In genomic region chr4:40992472-40993298, GRCh38 we compare ENCODE assay signal across 8 cellular contexts.
DNase-seq lines count a peak whose midpoint lies in the region; ATAC-seq and TF ChIP-seq lines count a peak whose summit lies in the region.

No MANE protein-coding gene starts in this region.

- H3K27ac ChIP-seq in gastroesophageal sphincter: no peak overlapping the region

- H3K4me3 Mint-ChIP-seq in activated CD8-positive, alpha-beta T cell treated with anti-CD3 and anti-CD28 coated beads, Interleukin-2, amount 10 ng/mL, durations not matched to agents 7 days and 5 days: no peak overlapping the region

- POLR2A ChIA-PET in activated CD8-positive, alpha-beta T cell treated with anti-CD3 and anti-CD28 coated beads, Interleukin-2, amount 10 ng/mL, durations not matched to agents 7 days and 5 days (lab: Charles Lee): no interaction called here

- H3K4me1 Mint-ChIP-seq in activated CD8-positive, alpha-beta T cell treated with anti-CD3 and anti-CD28 coated beads, Interleukin-2, amount 10 ng/mL, durations not matched to agents 7 days and 5 days (ENCODE audit: low read depth): peaks cover 3% of the 10 kb centered on the region

- H3K4me1 ChIP-seq in gastroesophageal sphincter: peaks cover 0 to 9% (median 0%) of the 10 kb centered on the region in 3 donors

- no peak overlapping the region for H3K27ac Mint-ChIP-seq in activated CD8-positive, alpha-beta T cell treated with anti-CD3 and anti-CD28 coated beads, Interleukin-2, amount 10 ng/mL, durations not matched to agents 7 days and 5 days

- TF ChIP-seq POLR2A in gastroesophageal sphincter (IDR thresholded peaks at IDR 0.05): no peak

- no peaks in the 10 kb centered on the region for H3K36me3 Mint-ChIP-seq in activated CD8-positive, alpha-beta T cell treated with anti-CD3 and anti-CD28 coated beads, Interleukin-2, amount 10 ng/mL, durations not matched to agents 7 days and 5 days (ENCODE audit: low read depth)

- H3K27me3 ChIP-seq in gastroesophageal sphincter: no peaks in the 10 kb centered on the region

- DNase-seq in Caki2 (ENCODE audit: low read depth) (peak; percentile 39), non-pigmented ciliary epithelial cell (ENCODE audit: low read depth) (peak; percentile 60), NCI-H1417 treated with DMSO at 0.1 percent for 48 hours (lab: John Stamatoyannopoulos, UW) (no peak)
- peak; percentile 22 for DNase-seq in activated CD8-positive, alpha-beta T cell treated with anti-CD3 and anti-CD28 coated beads, Interleukin-2, amount 10 ng/mL, durations not matched to agents 7 days and 5 days
- DNase-seq in activated CD4-positive, CD25-positive, alpha-beta regulatory T cell (lab: John Stamatoyannopoulos, UW): no peak

- no peaks in the 10 kb centered on the region for H3K9me3 Mint-ChIP-seq in activated CD8-positive, alpha-beta T cell treated with anti-CD3 and anti-CD28 coated beads, Interleukin-2, amount 10 ng/mL, durations not matched to agents 7 days and 5 days (ENCODE audit: insufficient read depth)

- peaks cover 10% of the 10 kb centered on the region for H3K27me3 Mint-ChIP-seq in activated CD8-positive, alpha-beta T cell treated with anti-CD3 and anti-CD28 coated beads, Interleukin-2, amount 10 ng/mL, durations not matched to agents 7 days and 5 days (ENCODE audit: low read depth)

- in situ Hi-C loops in Caki2 (cut with HindIII; ENCODE audit: low pct_unique_long_range_greater_than_20kb, low sequenced_read_pairs): no loop called here

- no peaks in the 10 kb centered on the region for H3K9me3 ChIP-seq in gastroesophageal sphincter

- no peak overlapping the region for H3K4me3 ChIP-seq in gastroesophageal sphincter

- no peaks in the 10 kb centered on the region for H3K36me3 ChIP-seq in gastroesophageal sphincter

- WGBS in gastroesophageal sphincter (ENCODE audit: low coverage in 1 of 2), 2 donors: 69 to 74% methylated on average over 12 to 16 of the region's 17 CpGs

- TF ChIP-seq CTCF in gastroesophageal sphincter (IDR thresholded peaks at IDR 0.05): no peak

- no peak for TF ChIP-seq EP300 in gastroesophageal sphincter (IDR thresholded peaks at IDR 0.05)

- ATAC-seq in GM19452 (IDR thresholded peaks at IDR 0.05; ENCODE audit: unreplicated experiment) (peak; percentile 79), HG03439 (IDR thresholded peaks at IDR 0.05; ENCODE audit: unreplicated experiment) (peak; percentile 75), gastroesophageal sphincter (no peak)
- no peak for ATAC-seq in activated CD8-positive, alpha-beta T cell treated with anti-CD3 and anti-CD28 coated beads, Interleukin-2, amount 10 ng/mL, durations not matched to agents 7 days and 5 days

- CTCF ChIA-PET in activated CD8-positive, alpha-beta T cell treated with anti-CD3 and anti-CD28 coated beads, Interleukin-2, amount 10 ng/mL, durations not matched to agents 7 days and 5 days (lab: Charles Lee): no interaction called here

Comparison
In these comparisons a context has a peak if more than half of its experiments do, and no peak if none do; other contexts are left out.
1. DNase-seq: peak in Caki2 (single experiment), activated CD8-positive, alpha-beta T cell treated with anti-CD3 and anti-CD28 coated beads, Interleukin-2, amount 10 ng/mL, durations not matched to agents 7 days and 5 days (single experiment) and non-pigmented ciliary epithelial cell (single experiment); none in activated CD4-positive, CD25-positive, alpha-beta regulatory T cell (0 of 4) and NCI-H1417 treated with DMSO at 0.1 percent for 48 hours (single experiment).
2. ATAC-seq: peak in GM19452 (single experiment) and HG03439 (single experiment); none in activated CD8-positive, alpha-beta T cell treated with anti-CD3 and anti-CD28 coated beads, Interleukin-2, amount 10 ng/mL, durations not matched to agents 7 days and 5 days (single experiment) and gastroesophageal sphincter (single experiment).